ENCODE assay signal across 18 cellular contexts in the genomic region with DNA sequence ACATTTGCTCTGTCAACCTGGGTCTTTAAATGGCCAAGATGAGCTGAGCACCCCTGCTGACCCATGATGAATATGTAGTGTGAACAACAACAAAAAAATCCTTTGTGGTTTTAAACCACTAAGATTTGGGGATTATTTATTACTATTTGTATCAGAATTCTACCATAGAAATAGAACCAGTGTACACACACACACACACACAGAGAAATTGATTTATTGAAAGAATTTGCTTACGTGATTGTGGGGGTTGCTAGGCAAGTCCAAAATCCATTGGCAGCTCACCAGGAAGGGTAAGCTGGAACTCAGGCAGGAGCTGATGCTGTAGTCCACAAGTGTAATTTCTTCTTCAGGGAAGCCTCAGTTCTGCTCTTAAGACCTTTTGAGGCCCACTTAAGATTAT.
DNase-seq lines count a peak whose midpoint lies in the region; ATAC-seq and TF ChIP-seq lines count a peak whose summit lies in the region.
"Had no signal": no experiment of that assay in that cellular context is flagged by ENCODE, and none has a peak within 500 bp of the region (broad histone marks: within the 10 kb centered on the region; RNA-seq: fewer than 3 reads in every experiment).

No MANE protein-coding gene starts in this region.

- no peak overlapping the region for H3K4me3 Mint-ChIP-seq in progenitor cell of endocrine pancreas (ENCODE audit: low read depth)
- H3K4me3 Mint-ChIP-seq: B cell, CD14-positive monocyte had no signal

- no peaks in the 10 kb centered on the region for H3K9me3 Mint-ChIP-seq in progenitor cell of endocrine pancreas (ENCODE audit: low read depth)

- H3K36me3 Mint-ChIP-seq in progenitor cell of endocrine pancreas (ENCODE audit: insufficient read depth): no peaks in the 10 kb centered on the region
- H3K36me3 Mint-ChIP-seq: CD14-positive monocyte had no signal

- ATAC-seq in GM18519 (IDR thresholded peaks at IDR 0.05; ENCODE audit: low FRiP score, unreplicated experiment) (no peak), GM21526 (IDR thresholded peaks at IDR 0.05; ENCODE audit: low FRiP score, unreplicated experiment) (no peak)
- ATAC-seq: SK-N-SH treated with all-trans-retinoic acid at 6 μM for 48 hours had no signal

- no peaks in the 10 kb centered on the region for H3K27me3 Mint-ChIP-seq in progenitor cell of endocrine pancreas

- no peak for TF ChIP-seq CTCF in progenitor cell of endocrine pancreas (IDR thresholded peaks at IDR 0.05; ENCODE audit: unreplicated experiment)

- H3K4me1 Mint-ChIP-seq in progenitor cell of endocrine pancreas (ENCODE audit: low read depth): peaks cover 5% of the 10 kb centered on the region
- H3K4me1 Mint-ChIP-seq: B cell, CD14-positive monocyte had no signal

- DNase-seq in A172 (ENCODE audit: low spot score): peak; percentile 16
- DNase-seq in LHCN-M2 (ENCODE audit: low read depth): peak; percentile 43
- peak; percentile 11 for DNase-seq in astrocyte of the hippocampus (ENCODE audit: low read depth, low spot score)
- DNase-seq in kidney tubule cell (ENCODE audit: low spot score): peak; percentile 6
- DNase-seq in progenitor cell of endocrine pancreas (ENCODE audit: low spot score, unreplicated experiment): no peak
- DNase-seq: 8988T, GDM1, Kasumi-1, NCI-H1092 treated with DMSO at 0.1 percent for 48 hours, NCI-H1436 treated with DMSO at 0.1 percent for 48 hours, NCI-H1930, NCI-H69, SIG-M5 had no signal

- H3K27ac Mint-ChIP-seq in progenitor cell of endocrine pancreas: no peak overlapping the region
- H3K27ac Mint-ChIP-seq: B cell had no signal
